ENCODE assay signal across 8 cellular contexts in the genomic region with DNA sequence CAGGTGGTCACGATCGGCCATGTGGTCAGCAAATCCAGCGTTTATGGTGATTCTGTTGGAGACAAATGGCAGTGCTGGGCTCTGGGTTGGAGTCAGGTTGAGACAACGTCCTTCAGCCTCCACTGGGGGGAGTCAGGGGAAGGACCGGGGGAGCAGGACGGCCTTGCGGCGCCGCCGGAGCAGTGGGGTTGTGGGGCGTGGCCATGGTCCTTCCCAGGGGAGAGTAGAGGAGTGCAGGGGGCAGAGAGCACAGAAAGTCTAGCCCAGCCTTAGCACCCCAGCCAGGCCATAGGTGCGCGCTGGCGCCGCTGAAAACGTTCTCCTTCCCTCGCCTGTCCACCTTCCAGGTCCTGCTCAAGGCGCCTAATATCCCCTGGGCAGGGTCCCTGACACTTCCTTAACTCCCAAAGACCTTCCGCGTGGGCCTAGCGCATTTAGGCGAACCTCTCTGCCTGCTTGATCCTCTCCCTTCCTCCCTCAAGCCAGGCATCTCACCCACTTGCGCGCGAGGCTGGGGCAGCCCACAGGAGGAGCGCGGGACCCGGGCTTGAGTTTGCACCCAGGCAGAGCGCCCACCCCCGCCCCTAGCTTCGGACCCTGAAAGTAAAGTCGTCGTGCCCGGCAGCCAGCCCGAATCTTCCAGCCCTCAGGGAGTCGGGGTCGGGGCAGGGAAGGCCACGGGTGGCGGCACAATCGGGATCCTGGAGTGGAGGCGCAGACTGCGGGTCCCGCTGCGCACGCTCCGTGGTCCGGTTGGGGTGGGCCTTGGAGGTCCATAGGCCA. TPM values are rescaled to one million over a fixed set of nuclear protein-coding genes. Genes with fewer than 3 reads are reported as not detected.
DNase-seq lines count a peak whose midpoint lies in the region; TF ChIP-seq lines count a peak whose summit lies in the region.

No MANE protein-coding gene starts in this region.

- H3K27ac ChIP-seq in trophoblast cell (ENCODE audit: low read depth, low read length) (no peak overlapping the region), colonic mucosa (no peak overlapping the region)

- H2AK5ac ChIP-seq in trophoblast cell (ENCODE audit: low read length) = no peak overlapping the region

- H3K9me3 ChIP-seq in NT2/D1 (ENCODE audit: insufficient read depth, low read length) (peaks cover 2% of the 10 kb centered on the region; the same call in 1 of the 2 replicates), trophoblast cell (ENCODE audit: insufficient read depth, low read depth, low read length) (peaks cover 7% of the 10 kb centered on the region), colonic mucosa (no peaks in the 10 kb centered on the region)

- H4K8ac ChIP-seq in trophoblast cell (ENCODE audit: low read depth, low read length) = no peak overlapping the region

- H2BK12ac ChIP-seq in trophoblast cell (ENCODE audit: low read length) = no peak overlapping the region

- H3K79me2 ChIP-seq in trophoblast cell (ENCODE audit: control insufficient read depth, insufficient read depth, low read length, poor library complexity) = peaks cover 2% of the 10 kb centered on the region

- H2BK5ac ChIP-seq in trophoblast cell (ENCODE audit: low read depth, low read length, poor library complexity) = no peak overlapping the region

- H3K27me3 ChIP-seq in NT2/D1 (ENCODE audit: insufficient read depth, insufficient read length) (peaks cover 25% of the 10 kb centered on the region), trophoblast cell (ENCODE audit: insufficient read depth, low read length) (peaks cover 25% of the 10 kb centered on the region), colonic mucosa (peaks cover 37% of the 10 kb centered on the region)

- H3K23ac ChIP-seq in trophoblast cell (ENCODE audit: low read length) = no peak overlapping the region

- no peak overlapping the region for H3K4ac ChIP-seq in trophoblast cell (ENCODE audit: low read depth, low read length)

- intact Hi-C loops in colonic mucosa (cut with DNase I) = loop anchor here (5.0 to 10.0 kb wide), 3 partner anchors 157 to 502 kb away; no protein-coding TSS in a partner anchor

- peaks cover 8% of the 10 kb centered on the region for H3K4me1 ChIP-seq in NT2/D1 (ENCODE audit: insufficient read depth, insufficient read length)
- peaks cover 8 to 25% of the 10 kb centered on the region in 2 experiments for H3K4me1 ChIP-seq in trophoblast cell (ENCODE audit: control insufficient read depth in 1 of 2, insufficient read depth in 2 of 2, low read length in 2 of 2)
- H3K4me1 ChIP-seq in colonic mucosa = peaks cover 6% of the 10 kb centered on the region

- no peak overlapping the region for H2AFZ ChIP-seq in trophoblast cell (ENCODE audit: insufficient read depth, low read length, poor library complexity)

- no peak overlapping the region for H3K18ac ChIP-seq in trophoblast cell (ENCODE audit: low read length)

- no peak overlapping the region for H4K91ac ChIP-seq in trophoblast cell (ENCODE audit: low read depth, low read length)

- WGBS in trophoblast cell (ENCODE audit: extremely low coverage, insufficient coverage, insufficient read length) = no CpG with 5 or more reads among the region's 47 CpGs

- H3K36me3 ChIP-seq in NT2/D1 (ENCODE audit: insufficient read depth, insufficient read length, low read length) = no peaks in the 10 kb centered on the region
- H3K36me3 ChIP-seq in trophoblast cell (ENCODE audit: control insufficient read depth in 1 of 2, insufficient read depth in 2 of 2, low read length in 2 of 2) = no peaks in the 10 kb centered on the region
- H3K36me3 ChIP-seq in colonic mucosa = no peaks in the 10 kb centered on the region

- peaks cover 2% of the 10 kb centered on the region for H3K79me1 ChIP-seq in trophoblast cell (ENCODE audit: low read length)

- no peak overlapping the region for H2BK120ac ChIP-seq in trophoblast cell (ENCODE audit: insufficient read depth, low read length, poor library complexity)

- peak; percentile 1 to 29 for DNase-seq in SHP77 (lab: John Stamatoyannopoulos, UW)
- DNase-seq in SHP77 treated with DMSO at 0.1 percent for 48 hours (lab: John Stamatoyannopoulos, UW) = no peak
- peak; percentile 55 for DNase-seq in NT2/D1 (ENCODE audit: low read depth, low spot score)
- DNase-seq in germinal center (ENCODE audit: low spot score) = peak; percentile 40
- DNase-seq in trophoblast cell = no peak
- no peak for DNase-seq in HK-2 (ENCODE audit: unreplicated experiment)
- no peak for DNase-seq in AG20443 (ENCODE audit: low spot score)
- DNase-seq in colonic mucosa = no peak

- peak overlapping the region; percentile 59 for H3K4me2 ChIP-seq in trophoblast cell (ENCODE audit: low read length)

- H3K9ac ChIP-seq in NT2/D1 (ENCODE audit: insufficient read length, low read depth) (peak overlapping the region; percentile 70), trophoblast cell (ENCODE audit: low read length) (no peak overlapping the region), colonic mucosa (ENCODE audit: low read depth in 2 of 2, low read length in 2 of 2) (no peak overlapping the region)

- H3K14ac ChIP-seq in trophoblast cell (ENCODE audit: low read length) = no peak overlapping the region

- peak overlapping the region; percentile 57 for H3K4me3 ChIP-seq in NT2/D1 (ENCODE audit: insufficient read length, low read depth)
- peak overlapping the region; percentile 10 for H3K4me3 ChIP-seq in trophoblast cell (ENCODE audit: low read depth, low read length)
- no peak overlapping the region for H3K4me3 ChIP-seq in colonic mucosa

- H4K12ac ChIP-seq in trophoblast cell (ENCODE audit: low read depth, low read length) = no peak overlapping the region

- no peak for TF ChIP-seq CTCF in colonic mucosa (IDR thresholded peaks at IDR 0.05)

RNA-seq across cellular contexts. Expression of a gene that starts 3.1 kb away (rescaled TPM):
- polyA plus RNA-seq in trophoblast cell (2013) = 3.4 and 3.6 TPM in 2 replicates
- total RNA-seq in colonic mucosa = 10 to 100 TPM in 1 of 2 donors, 1 to 10 TPM in 1; 6.6 to 20.0 TPM

RNA-seq across cellular contexts. Expression of a gene that starts 49.8 kb away (rescaled TPM):
- polyA plus RNA-seq in trophoblast cell (2013) = not detected in 2 replicates
- total RNA-seq in colonic mucosa = 1 to 10 TPM; 1.4 to 7.5 TPM

Comparison
In these comparisons a context has a peak if more than half of its experiments do, and no peak if none do; other contexts are left out.
1. DNase-seq: peak in SHP77 (2 of 2), NT2/D1 (single experiment) and germinal center (single experiment); none in SHP77 treated with DMSO at 0.1 percent for 48 hours (single experiment), trophoblast cell (0 of 2), HK-2 (single experiment), AG20443 (single experiment) and colonic mucosa (single experiment).